In the genomic region with DNA sequence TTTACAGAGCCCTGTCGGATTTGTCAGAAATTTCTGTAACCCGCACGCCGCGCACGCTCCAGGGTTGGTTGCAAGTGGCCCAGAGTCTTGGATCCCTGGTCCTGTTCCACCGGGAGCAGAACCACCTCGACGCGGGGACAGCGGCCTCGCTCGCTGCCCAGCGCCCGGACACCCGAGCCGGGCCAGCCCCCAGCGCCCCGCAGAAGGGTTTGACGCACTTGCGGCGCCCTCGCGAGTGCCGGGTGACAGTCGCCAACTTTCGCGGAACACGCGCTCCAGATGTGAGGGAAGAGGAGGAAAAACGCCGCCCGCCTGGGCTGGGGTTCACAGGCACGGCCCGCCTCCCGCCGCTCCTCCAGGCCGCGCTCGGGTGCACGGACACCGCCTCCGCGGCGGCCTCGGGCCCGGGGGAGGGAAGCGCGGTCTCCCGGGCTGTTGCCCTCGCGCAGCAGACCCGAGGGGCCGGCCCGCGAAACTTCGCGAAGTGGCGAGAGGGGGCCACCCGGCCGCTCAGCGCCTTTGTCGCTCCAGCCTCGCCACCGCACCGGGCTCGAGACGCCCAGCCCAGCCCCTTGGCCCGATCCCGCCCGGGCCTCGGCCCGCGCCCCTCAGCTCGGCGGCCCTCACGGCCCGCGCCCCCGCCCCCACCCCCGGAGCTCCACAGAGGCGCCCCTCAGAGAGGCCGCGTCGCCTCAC, we compare ENCODE assay signal across 1 cellular context.
TF ChIP-seq lines count a peak whose summit lies in the region.

No MANE protein-coding gene starts in this region.

TF ChIP-seq in HepG2, 621 proteins besides CTCF, POLR2A, EP300 and RAD21 (continued from another document):
- TF ChIP-seq, protein P1, sequence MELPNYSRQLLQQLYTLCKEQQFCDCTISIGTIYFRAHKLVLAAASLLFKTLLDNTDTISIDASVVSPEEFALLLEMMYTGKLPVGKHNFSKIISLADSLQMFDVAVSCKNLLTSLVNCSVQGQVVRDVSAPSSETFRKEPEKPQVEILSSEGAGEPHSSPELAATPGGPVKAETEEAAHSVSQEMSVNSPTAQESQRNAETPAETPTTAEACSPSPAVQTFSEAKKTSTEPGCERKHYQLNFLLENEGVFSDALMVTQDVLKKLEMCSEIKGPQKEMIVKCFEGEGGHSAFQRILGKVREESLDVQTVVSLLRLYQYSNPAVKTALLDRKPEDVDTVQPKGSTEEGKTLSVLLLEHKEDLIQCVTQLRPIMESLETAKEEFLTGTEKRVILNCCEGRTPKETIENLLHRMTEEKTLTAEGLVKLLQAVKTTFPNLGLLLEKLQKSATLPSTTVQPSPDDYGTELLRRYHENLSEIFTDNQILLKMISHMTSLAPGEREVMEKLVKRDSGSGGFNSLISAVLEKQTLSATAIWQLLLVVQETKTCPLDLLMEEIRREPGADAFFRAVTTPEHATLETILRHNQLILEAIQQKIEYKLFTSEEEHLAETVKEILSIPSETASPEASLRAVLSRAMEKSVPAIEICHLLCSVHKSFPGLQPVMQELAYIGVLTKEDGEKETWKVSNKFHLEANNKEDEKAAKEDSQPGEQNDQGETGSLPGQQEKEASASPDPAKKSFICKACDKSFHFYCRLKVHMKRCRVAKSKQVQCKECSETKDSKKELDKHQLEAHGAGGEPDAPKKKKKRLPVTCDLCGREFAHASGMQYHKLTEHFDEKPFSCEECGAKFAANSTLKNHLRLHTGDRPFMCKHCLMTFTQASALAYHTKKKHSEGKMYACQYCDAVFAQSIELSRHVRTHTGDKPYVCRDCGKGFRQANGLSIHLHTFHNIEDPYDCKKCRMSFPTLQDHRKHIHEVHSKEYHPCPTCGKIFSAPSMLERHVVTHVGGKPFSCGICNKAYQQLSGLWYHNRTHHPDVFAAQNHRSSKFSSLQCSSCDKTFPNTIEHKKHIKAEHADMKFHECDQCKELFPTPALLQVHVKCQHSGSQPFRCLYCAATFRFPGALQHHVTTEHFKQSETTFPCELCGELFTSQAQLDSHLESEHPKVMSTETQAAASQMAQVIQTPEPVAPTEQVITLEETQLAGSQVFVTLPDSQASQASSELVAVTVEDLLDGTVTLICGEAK (IDR thresholded peaks at IDR 0.05): no peak
- TF ChIP-seq, protein P1 (CRISPR knock-in tag; IDR thresholded peaks at IDR 0.05): no peak
- TF ChIP-seq ZSCAN20 (CRISPR knock-in tag; IDR thresholded peaks at IDR 0.05; ENCODE audit: borderline replicate concordance): peak; percentile 31; the same call in 1 of the 2 replicates
- TF ChIP-seq, protein P2, sequence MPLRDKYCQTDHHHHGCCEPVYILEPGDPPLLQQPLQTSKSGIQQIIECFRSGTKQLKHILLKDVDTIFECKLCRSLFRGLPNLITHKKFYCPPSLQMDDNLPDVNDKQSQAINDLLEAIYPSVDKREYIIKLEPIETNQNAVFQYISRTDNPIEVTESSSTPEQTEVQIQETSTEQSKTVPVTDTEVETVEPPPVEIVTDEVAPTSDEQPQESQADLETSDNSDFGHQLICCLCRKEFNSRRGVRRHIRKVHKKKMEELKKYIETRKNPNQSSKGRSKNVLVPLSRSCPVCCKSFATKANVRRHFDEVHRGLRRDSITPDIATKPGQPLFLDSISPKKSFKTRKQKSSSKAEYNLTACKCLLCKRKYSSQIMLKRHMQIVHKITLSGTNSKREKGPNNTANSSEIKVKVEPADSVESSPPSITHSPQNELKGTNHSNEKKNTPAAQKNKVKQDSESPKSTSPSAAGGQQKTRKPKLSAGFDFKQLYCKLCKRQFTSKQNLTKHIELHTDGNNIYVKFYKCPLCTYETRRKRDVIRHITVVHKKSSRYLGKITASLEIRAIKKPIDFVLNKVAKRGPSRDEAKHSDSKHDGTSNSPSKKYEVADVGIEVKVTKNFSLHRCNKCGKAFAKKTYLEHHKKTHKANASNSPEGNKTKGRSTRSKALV (CRISPR knock-in tag; IDR thresholded peaks at IDR 0.05): 0 out of 2 replicates have a peak, but pooled peaks have one; percentile 30
- TF ChIP-seq, protein P3, sequence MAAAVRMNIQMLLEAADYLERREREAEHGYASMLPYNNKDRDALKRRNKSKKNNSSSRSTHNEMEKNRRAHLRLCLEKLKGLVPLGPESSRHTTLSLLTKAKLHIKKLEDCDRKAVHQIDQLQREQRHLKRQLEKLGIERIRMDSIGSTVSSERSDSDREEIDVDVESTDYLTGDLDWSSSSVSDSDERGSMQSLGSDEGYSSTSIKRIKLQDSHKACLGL (CRISPR knock-in tag; IDR thresholded peaks at IDR 0.05): peak; percentile 48; the same call in 1 of the 2 replicates
- TF ChIP-seq HNF4G (IDR thresholded peaks at IDR 0.05; ENCODE audit: borderline replicate concordance, low read depth, low read length): no peak
- TF ChIP-seq HNF4G (CRISPR knock-in tag; IDR thresholded peaks at IDR 0.05; ENCODE audit: borderline replicate concordance, low read depth): no peak
- 0 out of 2 replicates have a peak, but pooled peaks have one; percentile 24 for TF ChIP-seq CHCHD3 (CRISPR knock-in tag; IDR thresholded peaks at IDR 0.05)
- TF ChIP-seq ZC3H13 (CRISPR knock-in tag; IDR thresholded peaks at IDR 0.05): peak; percentile 14; the same call in 1 of the 2 replicates
- no peak for TF ChIP-seq ZNF256 (CRISPR knock-in tag; conservative IDR thresholded peaks at IDR 0.05)
